30 cellular contexts compared by ENCODE assay signal in genomic region chr1:238115852-238116251, GRCh38.
"Had no signal": no experiment of that assay in that cellular context is flagged by ENCODE, and none has a peak within 500 bp of the region (broad histone marks: within the 10 kb centered on the region; RNA-seq: fewer than 3 reads in every experiment).

No MANE protein-coding gene starts in this region.

- DNase-seq: naive thymus-derived CD8-positive, alpha-beta T cell; nephron progenitor cell; occipital lobe; ovary; posterior cingulate gyrus; psoas muscle; right cardiac atrium; right lobe of liver; sigmoid colon; spleen; stimulated activated CD4-positive, alpha-beta T cell treated with anti-CD3 and anti-CD28 coated beads, Interleukin-12 subunit alpha, Interleukin-12 subunit beta, amount 100 ng/mL, for 4 hours; stimulated activated CD4-positive, alpha-beta T cell treated with anti-CD3 and anti-CD28 coated beads, Interleukin-1b, Interleukin-23, amount 100 ng/mL, for 48 hours; stimulated activated CD4-positive, alpha-beta T cell treated with anti-CD3 and anti-CD28 coated beads, Interleukin-4, amount 100 ng/mL, for 24 hours; stimulated activated naive B cell treated with anti-CD40 and anti-IgM and Interleukin-4, amounts not matched to agents 10 μg/mL and 1 μg/mL and 100 μg/mL, for 72 hours; stimulated activated naive CD4-positive, alpha-beta T cell treated with Interleukin-2 at 50 U/mL for 16 hours; stomach; thyroid gland; trophoblast cell; upper lobe of left lung had no signal

- H3K27ac Mint-ChIP-seq: naive thymus-derived CD8-positive, alpha-beta T cell; natural killer cell treated with Interleukin-12 subunit alpha and Interleukin-12 subunit beta and Interleukin-15 and Interleukin-18, amount 100 ng/mL, for 72 hours; nephron progenitor cell; progenitor cell of endocrine pancreas; stimulated activated effector memory CD8-positive, alpha-beta T cell treated with anti-CD3 and anti-CD28 coated beads, Interleukin-12 subunit alpha, Interleukin-12 subunit beta, amount 100 ng/mL, for 72 hours; stimulated activated naive B cell treated with anti-CD40 and anti-IgM and Interleukin-4, amounts not matched to agents 10 μg/mL and 1 μg/mL and 100 μg/mL, for 72 hours; stimulated activated naive CD8-positive, alpha-beta T cell treated with anti-CD3 and anti-CD28 coated beads, Interleukin-15, Interleukin-2, amounts not matched to agents 100 ng/mL and 50 ng/mL, for 24 hours had no signal

- H3K36me3 ChIP-seq: ovary, right lobe of liver, sigmoid colon, spleen, stomach, thoracic aorta, thyroid gland, tibial nerve, upper lobe of left lung, vagina had no signal

- H3K9ac ChIP-seq: parathyroid adenoma had no signal

- ATAC-seq: naive thymus-derived CD8-positive, alpha-beta T cell; natural killer cell treated with Interleukin-12 subunit alpha and Interleukin-12 subunit beta and Interleukin-15 and Interleukin-18, amount 100 ng/mL, for 72 hours; psoas muscle; right cardiac atrium; right lobe of liver; stimulated activated effector memory CD8-positive, alpha-beta T cell treated with anti-CD3 and anti-CD28 coated beads, Interleukin-12 subunit alpha, Interleukin-12 subunit beta, amount 100 ng/mL, for 72 hours; stimulated activated naive B cell treated with anti-CD40 and anti-IgM and Interleukin-4, amounts not matched to agents 10 μg/mL and 1 μg/mL and 100 μg/mL, for 72 hours had no signal

- H3K36me3 Mint-ChIP-seq: naive thymus-derived CD8-positive, alpha-beta T cell; natural killer cell treated with Interleukin-12 subunit alpha and Interleukin-12 subunit beta and Interleukin-15 and Interleukin-18, amount 100 ng/mL, for 72 hours; stimulated activated effector memory CD8-positive, alpha-beta T cell treated with anti-CD3 and anti-CD28 coated beads, Interleukin-12 subunit alpha, Interleukin-12 subunit beta, amount 100 ng/mL, for 72 hours; stimulated activated naive B cell treated with anti-CD40 and anti-IgM and Interleukin-4, amounts not matched to agents 10 μg/mL and 1 μg/mL and 100 μg/mL, for 72 hours had no signal

- H3K4me1 Mint-ChIP-seq: naive thymus-derived CD8-positive, alpha-beta T cell; nephron progenitor cell; stimulated activated effector memory CD8-positive, alpha-beta T cell treated with anti-CD3 and anti-CD28 coated beads, Interleukin-12 subunit alpha, Interleukin-12 subunit beta, amount 100 ng/mL, for 72 hours; stimulated activated naive B cell treated with anti-CD40 and anti-IgM and Interleukin-4, amounts not matched to agents 10 μg/mL and 1 μg/mL and 100 μg/mL, for 72 hours had no signal

- H3K4me3 Mint-ChIP-seq: naive thymus-derived CD8-positive, alpha-beta T cell; natural killer cell treated with Interleukin-12 subunit alpha and Interleukin-12 subunit beta and Interleukin-15 and Interleukin-18, amount 100 ng/mL, for 72 hours; nephron progenitor cell; neural crest cell; stimulated activated effector memory CD8-positive, alpha-beta T cell treated with anti-CD3 and anti-CD28 coated beads, Interleukin-12 subunit alpha, Interleukin-12 subunit beta, amount 100 ng/mL, for 72 hours; stimulated activated naive B cell treated with anti-CD40 and anti-IgM and Interleukin-4, amounts not matched to agents 10 μg/mL and 1 μg/mL and 100 μg/mL, for 72 hours; stimulated activated naive CD8-positive, alpha-beta T cell treated with anti-CD3 and anti-CD28 coated beads, Interleukin-15, Interleukin-2, amounts not matched to agents 100 ng/mL and 50 ng/mL, for 24 hours had no signal

- H2AFZ ChIP-seq: parathyroid adenoma had no signal

- H3K79me2 ChIP-seq: parathyroid adenoma had no signal

- FAIRE-seq: urothelium cell line had no signal

- H3K4me2 ChIP-seq: smooth muscle cell had no signal

- H3K27ac ChIP-seq: ovary, parathyroid adenoma, psoas muscle, right lobe of liver, sigmoid colon, spleen, stomach, thoracic aorta, thyroid gland, tibial nerve, upper lobe of left lung, vagina had no signal

- H3K27me3 ChIP-seq: ovary, right lobe of liver, sigmoid colon, spleen, stomach, thyroid gland, tibial nerve, upper lobe of left lung, vagina had no signal

- H3K9me3 ChIP-seq: ovary, psoas muscle, right lobe of liver, sigmoid colon, spleen, stomach, thoracic aorta, thyroid gland, tibial nerve, upper lobe of left lung, vagina had no signal

- H3K4me3 ChIP-seq: ovary, psoas muscle, right lobe of liver, sigmoid colon, smooth muscle cell, spleen, stomach, thoracic aorta, thyroid gland, tibial nerve, upper lobe of left lung, vagina had no signal

- H3K9me3 Mint-ChIP-seq: nephron progenitor cell had no signal

- H3K4me1 ChIP-seq: parathyroid adenoma, psoas muscle, right lobe of liver, sigmoid colon, spleen, stomach, thyroid gland, tibial nerve, upper lobe of left lung, vagina had no signal

- H3K27me3 Mint-ChIP-seq: naive thymus-derived CD8-positive, alpha-beta T cell; natural killer cell treated with Interleukin-12 subunit alpha and Interleukin-12 subunit beta and Interleukin-15 and Interleukin-18, amount 100 ng/mL, for 72 hours; progenitor cell of endocrine pancreas; stimulated activated naive B cell treated with anti-CD40 and anti-IgM and Interleukin-4, amounts not matched to agents 10 μg/mL and 1 μg/mL and 100 μg/mL, for 72 hours; stimulated activated naive CD8-positive, alpha-beta T cell treated with anti-CD3 and anti-CD28 coated beads, Interleukin-15, Interleukin-2, amounts not matched to agents 100 ng/mL and 50 ng/mL, for 24 hours had no signal
